In genomic region chr16:1705324-1705687, GRCh38 we compare ENCODE assay signal across 8 cellular contexts. TPM values are rescaled to one million over a fixed set of nuclear protein-coding genes. Genes with fewer than 3 reads are reported as not detected.
DNase-seq lines count a peak whose midpoint lies in the region; ATAC-seq and TF ChIP-seq lines count a peak whose summit lies in the region.
"Not testable (repeated sequence)": the region's sequence is repeated elsewhere in the genome, so short reads cannot be mapped to it uniquely, and the experiment has no call there.

No MANE protein-coding gene starts in this region.

- not testable (repeated sequence) for H3F3A ChIP-seq in neural cell (ENCODE audit: insufficient read depth, low read length, poor library complexity, severe bottlenecking)

- H2AFZ ChIP-seq in hepatocyte (peak overlapping the region; percentile 84), neural cell (ENCODE audit: low read depth, low read length) (peak overlapping the region; percentile 73)

- peaks cover 49% of the 10 kb centered on the region for H3K79me2 ChIP-seq in hepatocyte
- peaks cover 41% of the 10 kb centered on the region for H3K79me2 ChIP-seq in neural cell (replicated peaks; ENCODE audit: insufficient read depth, low read length)

- POLR2A ChIA-PET in CD8-positive, alpha-beta T cell (lab: Charles Lee), result interaction anchor here (0.6 to 1.9 kb wide), 15 partner anchors 8 to 396 kb away, joined by 3 to 26 read pairs (median 5); partner anchors contain the start of genes CRAMP1, FAHD1, HAGH and IFT140

- peak overlapping the region; percentile 99 for H3K4me3 Mint-ChIP-seq in CD8-positive, alpha-beta T cell
- H3K4me3 Mint-ChIP-seq in chondrocyte (ENCODE audit: unreplicated experiment), result peak overlapping the region; percentile 96

- H3K9ac ChIP-seq in neural cell (ENCODE audit: low read length) (peak overlapping the region; percentile 97), subcutaneous abdominal adipose tissue (ENCODE audit: low read length in 5 of 5) (peak overlapping the region; percentile 7 to 89 (median 76))

- H3K27me3 ChIP-seq in CD8-positive, alpha-beta T cell (ENCODE audit: insufficient read depth, low read length); hepatocyte; neural cell (ENCODE audit: insufficient read depth, low read depth, low read length); subcutaneous abdominal adipose tissue (ENCODE audit: control insufficient read depth in 5 of 5, insufficient read depth in 4 of 5, low read length in 5 of 5): not testable (repeated sequence)

- H3K9me3 Mint-ChIP-seq in CD8-positive, alpha-beta T cell; chondrocyte (ENCODE audit: low read depth): not testable (repeated sequence)

- not testable (repeated sequence) for H3K27me3 Mint-ChIP-seq in CD8-positive, alpha-beta T cell (ENCODE audit: low read depth); chondrocyte (ENCODE audit: low read depth)

- peak overlapping the region; percentile 90 for H3K27ac ChIP-seq in CD8-positive, alpha-beta T cell (ENCODE audit: low read depth, low read length)
- H3K27ac ChIP-seq in hepatocyte (peak overlapping the region; percentile 96), neural cell (ENCODE audit: low read length) (peak overlapping the region; percentile 96), subcutaneous abdominal adipose tissue (ENCODE audit: low read depth, low read length) (peak overlapping the region; percentile 80)

- H4K20me1 ChIP-seq in hepatocyte (ENCODE audit: insufficient read depth, poor library complexity, severe bottlenecking), result peaks cover 35% of the 10 kb centered on the region
- not testable (repeated sequence) for H4K20me1 ChIP-seq in neural cell (ENCODE audit: insufficient read depth)

- peaks cover 32% of the 10 kb centered on the region for H3K4me1 ChIP-seq in CD8-positive, alpha-beta T cell (ENCODE audit: insufficient read depth, low read length)
- H3K4me1 ChIP-seq in hepatocyte (ENCODE audit: insufficient read depth) (peaks cover 13% of the 10 kb centered on the region), subcutaneous abdominal adipose tissue (ENCODE audit: control insufficient read depth in 5 of 5, insufficient read depth in 5 of 5, low read length in 5 of 5) (peaks cover 13 to 44% (median 40%) of the 10 kb centered on the region in 5 donors)

- not testable (repeated sequence) for DNase-seq in CD8-positive, alpha-beta T cell; HFF-Myc (ENCODE audit: extremely low read depth, low read depth); chondrocyte (ENCODE audit: low spot score); hepatocyte (ENCODE audit: low spot score)
- DNase-seq in NCI-H2171 (lab: John Stamatoyannopoulos, UW), result peak; percentile 55
- peak; percentile 53 for DNase-seq in activated CD4-positive, alpha-beta T cell treated with anti-CD3 and anti-CD28 coated beads for 48 hours

- H3K36me3 ChIP-seq in CD8-positive, alpha-beta T cell (ENCODE audit: insufficient read depth, low read length); hepatocyte (replicated peaks; ENCODE audit: insufficient read depth, low read depth); neural cell (ENCODE audit: insufficient read depth, low read length): not testable (repeated sequence)
- peaks cover 0 to 17% (median 13%) of the 10 kb centered on the region in 5 donors for H3K36me3 ChIP-seq in subcutaneous abdominal adipose tissue (ENCODE audit: control insufficient read depth in 5 of 5, insufficient read depth in 5 of 5, low read length in 5 of 5)

- H3K9me3 ChIP-seq in CD8-positive, alpha-beta T cell (ENCODE audit: low read length); hepatocyte (ENCODE audit: low read depth); neural cell (ENCODE audit: low read length); subcutaneous abdominal adipose tissue (ENCODE audit: control insufficient read depth in 5 of 5, low read length in 5 of 5): not testable (repeated sequence)

- peak overlapping the region; percentile 97 for H3K27ac Mint-ChIP-seq in CD8-positive, alpha-beta T cell
- H3K27ac Mint-ChIP-seq in chondrocyte (ENCODE audit: unreplicated experiment), result peak overlapping the region; percentile 100

- not testable (repeated sequence) for TF ChIP-seq CTCF in CD8-positive, alpha-beta T cell (IDR thresholded peaks at IDR 0.05); HFF-Myc (IDR thresholded peaks at IDR 0.05; ENCODE audit: low read depth, low read length, missing control alignments); chondrocyte (IDR thresholded peaks at IDR 0.05); hepatocyte (IDR thresholded peaks at IDR 0.05; ENCODE audit: poor library complexity); neural cell (IDR thresholded peaks at IDR 0.05; ENCODE audit: poor library complexity, severe bottlenecking)

- peak; percentile 18 for ATAC-seq in CD8-positive, alpha-beta T cell

- H3K4me2 ChIP-seq in hepatocyte (peak overlapping the region; percentile 92), neural cell (ENCODE audit: low read length) (peak overlapping the region; percentile 44)

- 2% methylated on average over 16 of the region's 16 CpGs for WGBS in hepatocyte (ENCODE audit: low lambda C conversion rate, missing lambda C conversion rate)

- peaks cover 29% of the 10 kb centered on the region for H3K36me3 Mint-ChIP-seq in CD8-positive, alpha-beta T cell
- H3K36me3 Mint-ChIP-seq in chondrocyte (ENCODE audit: low read depth), result not testable (repeated sequence)

- intact Hi-C loops in CD8-positive, alpha-beta T cell (cut with DNase I, micrococcal nuclease), result loop anchor here (1.0 to 5.0 kb wide), 3 partner anchors 27 to 452 kb away; partner anchors contain the start of genes JPT2 (in 1 of the 2), TRAF7 (in 1 of the 2) and UQCC4 (in 1 of the 2)

- H3K9me2 ChIP-seq in hepatocyte (replicated peaks; ENCODE audit: insufficient read depth); neural cell (ENCODE audit: insufficient read depth, low read length): not testable (repeated sequence)

- H3K4me1 Mint-ChIP-seq in CD8-positive, alpha-beta T cell (ENCODE audit: low read depth), result peaks cover 39% of the 10 kb centered on the region
- H3K4me1 Mint-ChIP-seq in chondrocyte (ENCODE audit: low read depth), result peaks cover 49% of the 10 kb centered on the region

- H3K4me3 ChIP-seq in CD8-positive, alpha-beta T cell (ENCODE audit: low read depth, low read length), result peak overlapping the region; percentile 99
- H3K4me3 ChIP-seq in HFF-Myc (replicated peaks; ENCODE audit: low read depth, low read length) (peak overlapping the region; percentile 67), hepatocyte (peak overlapping the region; percentile 71), neural cell (ENCODE audit: low read length) (peak overlapping the region; percentile 99), subcutaneous abdominal adipose tissue (ENCODE audit: low read depth in 1 of 5, low read length in 5 of 5) (peak overlapping the region; percentile 72 to 99 (median 97))

- CTCF ChIA-PET in CD8-positive, alpha-beta T cell (lab: Charles Lee), result interaction anchor here (0.6 to 1.7 kb wide), 15 partner anchors 9 to 404 kb away, joined by 3 to 8 read pairs (median 3); partner anchors contain the start of gene JPT2

- TF ChIP-seq RAD21 in neural cell (conservative IDR thresholded peaks at IDR 0.05), result not testable (repeated sequence)

- not testable (repeated sequence) for TF ChIP-seq EP300 in neural cell (conservative IDR thresholded peaks at IDR 0.05; ENCODE audit: poor library complexity, severe bottlenecking)

RNA-seq across cellular contexts. Expression of gene MAPK8IP3, which starts 0.7 kb away (rescaled TPM):
- total RNA-seq in CD8-positive, alpha-beta T cell, result 100 to 1,000 TPM; 381 to 419 TPM
- total RNA-seq in chondrocyte (53.8 to 66.0 TPM (median 56.4 TPM) in 3 replicates), hepatocyte (25.4 and 42.3 TPM in 2 replicates)
- polyA plus RNA-seq in hepatocyte (44.9 and 71.9 TPM in 2 replicates), neural cell (51.0 and 68.7 TPM in 2 replicates)
- polyA minus RNA-seq in neural cell, result 111 and 123 TPM in 2 replicates

RNA-seq across cellular contexts. Expression of gene JPT2, which starts 27.2 kb away (rescaled TPM):
- 1 to 10 TPM; 1.4 to 2.8 TPM for total RNA-seq in CD8-positive, alpha-beta T cell
- total RNA-seq in chondrocyte (59.2 to 65.9 TPM (median 63.0 TPM) in 3 replicates), hepatocyte (52.0 and 56.1 TPM in 2 replicates)
- polyA plus RNA-seq in hepatocyte (7.8 and 9.2 TPM in 2 replicates), neural cell (44.9 and 61.4 TPM in 2 replicates)
- polyA minus RNA-seq in neural cell, result 56.5 and 57.5 TPM in 2 replicates

Comparison
In these comparisons a context has a peak if more than half of its experiments do, and no peak if none do; other contexts are left out.
1. RNA of gene JPT2, which starts 27.2 kb away (total RNA-seq): 59.2 to 65.9 TPM in chondrocyte and 52.0 to 56.1 TPM in hepatocyte; 1.4 to 2.8 TPM in CD8-positive, alpha-beta T cell; every median in the first group is over 10 times any median in the second.
2. Peak in every context shown above with its lines, with median percentiles within 50 percentile points of each other: H3K27ac ChIP-seq and H3K4me3 ChIP-seq.